16 cellular contexts compared by ENCODE assay signal in the genomic region with DNA sequence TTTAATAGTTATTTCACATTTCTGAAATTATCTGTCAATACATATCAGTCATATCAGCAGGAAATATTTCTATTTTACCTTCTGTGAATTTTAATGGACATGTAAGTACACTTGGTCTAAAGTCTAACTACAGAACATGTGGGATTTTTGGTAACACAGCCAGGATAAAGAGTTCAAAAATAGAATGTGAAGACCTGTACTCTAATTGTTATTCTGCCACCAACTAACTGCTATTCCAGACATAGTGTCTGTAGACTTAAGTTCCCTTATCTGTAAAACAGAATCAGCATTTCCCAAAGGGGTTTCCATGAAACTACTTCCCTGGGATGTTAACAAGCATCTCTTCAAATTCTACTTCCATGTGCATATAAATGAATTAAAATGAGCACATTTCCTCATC.
A peak's percentile ranks its signal among the peaks of the same experiment; 100 is the strongest.
DNase-seq lines count a peak whose midpoint lies in the region; ATAC-seq, FAIRE-seq and TF ChIP-seq lines count a peak whose summit lies in the region.
"Had no signal": no experiment of that assay in that cellular context is flagged by ENCODE, and none has a peak within 500 bp of the region (broad histone marks: within the 10 kb centered on the region; RNA-seq: fewer than 3 reads in every experiment).

No MANE protein-coding gene starts in this region.

- H3K79me1 ChIP-seq in mesenchymal stem cell (replicated peaks; ENCODE audit: low read length, poor library complexity, severe bottlenecking), result peaks cover 4% of the 10 kb centered on the region

- H3K9me3 ChIP-seq in left ventricle myocardium inferior (replicated peaks) (no peaks in the 10 kb centered on the region), mesenchymal stem cell (ENCODE audit: control insufficient read depth, low read length) (no peaks in the 10 kb centered on the region), thoracic aorta (no peaks in the 10 kb centered on the region)

- H2BK5ac ChIP-seq in mesenchymal stem cell (ENCODE audit: low read depth, low read length, poor library complexity, severe bottlenecking), result no peak overlapping the region

- H3K14ac ChIP-seq in mesenchymal stem cell (ENCODE audit: low read length in 2 of 2), result no peak overlapping the region

- DNase-seq in left ventricle myocardium inferior, result no peak
- no peak for DNase-seq in left cardiac atrium
- no peak for DNase-seq in mesenchymal stem cell
- DNase-seq in thoracic aorta (ENCODE audit: low spot score), result no peak
- no peak for DNase-seq in stimulated activated naive B cell treated with anti-CD40 and anti-IgM and Interleukin-4, amounts not matched to agents 10 μg/mL and 1 μg/mL and 100 μg/mL, for 72 hours
- DNase-seq: CD4-positive, alpha-beta memory T cell; DMS79 had no signal

- no peaks in the 10 kb centered on the region for H3K9me3 Mint-ChIP-seq in stimulated activated naive B cell treated with anti-CD40 and anti-IgM and Interleukin-4, amounts not matched to agents 10 μg/mL and 1 μg/mL and 100 μg/mL, for 72 hours

- no peaks in the 10 kb centered on the region for H3K4me1 Mint-ChIP-seq in stimulated activated naive B cell treated with anti-CD40 and anti-IgM and Interleukin-4, amounts not matched to agents 10 μg/mL and 1 μg/mL and 100 μg/mL, for 72 hours
- H3K4me1 Mint-ChIP-seq: B cell; CD4-positive, alpha-beta memory T cell had no signal

- no peak overlapping the region for H3K23ac ChIP-seq in mesenchymal stem cell (ENCODE audit: low read length in 2 of 2)

- H2BK15ac ChIP-seq in mesenchymal stem cell (ENCODE audit: low read depth, poor library complexity, severe bottlenecking), result no peak overlapping the region

- TF ChIP-seq CTCF in left ventricle myocardium inferior (IDR thresholded peaks at IDR 0.05; ENCODE audit: borderline replicate concordance) (no peak), thoracic aorta (IDR thresholded peaks at IDR 0.05) (no peak)

- no peak overlapping the region for H3K4me3 Mint-ChIP-seq in stimulated activated naive B cell treated with anti-CD40 and anti-IgM and Interleukin-4, amounts not matched to agents 10 μg/mL and 1 μg/mL and 100 μg/mL, for 72 hours
- H3K4me3 Mint-ChIP-seq: B cell; CD4-positive, alpha-beta memory T cell had no signal

- H4K91ac ChIP-seq in mesenchymal stem cell (ENCODE audit: low read length), result no peak overlapping the region

- intact Hi-C loops in left ventricle myocardium inferior (cut with micrococcal nuclease) (no loop called here), left cardiac atrium (cut with DNase I) (no loop called here)

- no peaks in the 10 kb centered on the region for H3K4me1 ChIP-seq in left ventricle myocardium inferior
- H3K4me1 ChIP-seq in mesenchymal stem cell (ENCODE audit: control insufficient read depth, insufficient read depth, low read depth, low read length), result no peaks in the 10 kb centered on the region
- H3K4me1 ChIP-seq in thoracic aorta (ENCODE audit: control insufficient read depth in 1 of 2, low read depth in 2 of 2), result peaks cover 0 to 4% of the 10 kb centered on the region in 2 donors

- H3K18ac ChIP-seq in mesenchymal stem cell (ENCODE audit: low read depth in 1 of 2, low read length in 2 of 2), result no peak overlapping the region

- ATAC-seq in left cardiac atrium (no peak), thoracic aorta (ENCODE audit: insufficient number of reproducible peaks, low FRiP score, low read depth) (no peak), HG03521 (IDR thresholded peaks at IDR 0.05; ENCODE audit: unreplicated experiment) (no peak), GM18858 (IDR thresholded peaks at IDR 0.05; ENCODE audit: unreplicated experiment) (no peak)
- ATAC-seq in stimulated activated naive B cell treated with anti-CD40 and anti-IgM and Interleukin-4, amounts not matched to agents 10 μg/mL and 1 μg/mL and 100 μg/mL, for 72 hours (replicated peaks), result no peak
- ATAC-seq: HCT116 had no signal

- no peaks in the 10 kb centered on the region for H3K27me3 ChIP-seq in left ventricle myocardium inferior (ENCODE audit: low read depth)
- no peaks in the 10 kb centered on the region for H3K27me3 ChIP-seq in mesenchymal stem cell (ENCODE audit: control insufficient read depth in 1 of 2, insufficient read depth in 1 of 2, low read length in 2 of 2)
- no peaks in the 10 kb centered on the region for H3K27me3 ChIP-seq in thoracic aorta (replicated peaks; ENCODE audit: insufficient read depth)

- H3K27me3 Mint-ChIP-seq in stimulated activated naive B cell treated with anti-CD40 and anti-IgM and Interleukin-4, amounts not matched to agents 10 μg/mL and 1 μg/mL and 100 μg/mL, for 72 hours, result no peaks in the 10 kb centered on the region
- H3K27me3 Mint-ChIP-seq: B cell; CD4-positive, alpha-beta memory T cell had no signal

- peak; percentile 49 for FAIRE-seq in colon (lab: Jason Lieb, UNC)
- FAIRE-seq: GM12891, GM19239 had no signal

- H2BK120ac ChIP-seq in mesenchymal stem cell (ENCODE audit: low read depth, low read length), result no peak overlapping the region

- H3K36me3 Mint-ChIP-seq in stimulated activated naive B cell treated with anti-CD40 and anti-IgM and Interleukin-4, amounts not matched to agents 10 μg/mL and 1 μg/mL and 100 μg/mL, for 72 hours, result no peaks in the 10 kb centered on the region
- H3K36me3 Mint-ChIP-seq: CD4-positive, alpha-beta memory T cell had no signal

- no peak overlapping the region for H2AFZ ChIP-seq in mesenchymal stem cell (ENCODE audit: low read depth, low read length)

- H2AK5ac ChIP-seq in mesenchymal stem cell (ENCODE audit: low read length, severe bottlenecking), result no peak overlapping the region

- H3K4me3 ChIP-seq in left ventricle myocardium inferior, result no peak overlapping the region
- peak overlapping the region in 1 of 2 experiments; percentile 68 for H3K4me3 ChIP-seq in mesenchymal stem cell (ENCODE audit: insufficient read depth in 1 of 2, low read depth in 1 of 2, low read length in 2 of 2)
- H3K4me3 ChIP-seq in thoracic aorta, result peak overlapping the region; percentile 6

- no peak overlapping the region for H3K4me2 ChIP-seq in mesenchymal stem cell (ENCODE audit: low read length, poor library complexity, severe bottlenecking)

- H3K4ac ChIP-seq in mesenchymal stem cell (ENCODE audit: low read depth in 1 of 2, low read length in 2 of 2), result no peak overlapping the region

- no peak overlapping the region for H2BK12ac ChIP-seq in mesenchymal stem cell (ENCODE audit: low read length in 2 of 2)

- H3K27ac ChIP-seq in left ventricle myocardium inferior (replicated peaks) (peak overlapping the region; percentile 17), mesenchymal stem cell (ENCODE audit: low read length, poor library complexity, severe bottlenecking) (no peak overlapping the region), thoracic aorta (no peak overlapping the region)
- H3K27ac ChIP-seq: C4-2B, HL-60 had no signal

- H3K9ac ChIP-seq in mesenchymal stem cell (ENCODE audit: low read length), result peak overlapping the region; percentile 70

- H3K36me3 ChIP-seq in left ventricle myocardium inferior (no peaks in the 10 kb centered on the region), mesenchymal stem cell (ENCODE audit: control insufficient read depth in 1 of 2, insufficient read depth in 2 of 2, low read depth in 1 of 2, low read length in 2 of 2) (no peaks in the 10 kb centered on the region), thoracic aorta (no peaks in the 10 kb centered on the region)

- H3K27ac Mint-ChIP-seq in stimulated activated naive B cell treated with anti-CD40 and anti-IgM and Interleukin-4, amounts not matched to agents 10 μg/mL and 1 μg/mL and 100 μg/mL, for 72 hours, result no peak overlapping the region
- H3K27ac Mint-ChIP-seq: B cell; CD4-positive, alpha-beta memory T cell had no signal

- H4K8ac ChIP-seq in mesenchymal stem cell (ENCODE audit: low read length), result no peak overlapping the region
